ENCODE assay signal across 1 cellular context in the genomic region with DNA sequence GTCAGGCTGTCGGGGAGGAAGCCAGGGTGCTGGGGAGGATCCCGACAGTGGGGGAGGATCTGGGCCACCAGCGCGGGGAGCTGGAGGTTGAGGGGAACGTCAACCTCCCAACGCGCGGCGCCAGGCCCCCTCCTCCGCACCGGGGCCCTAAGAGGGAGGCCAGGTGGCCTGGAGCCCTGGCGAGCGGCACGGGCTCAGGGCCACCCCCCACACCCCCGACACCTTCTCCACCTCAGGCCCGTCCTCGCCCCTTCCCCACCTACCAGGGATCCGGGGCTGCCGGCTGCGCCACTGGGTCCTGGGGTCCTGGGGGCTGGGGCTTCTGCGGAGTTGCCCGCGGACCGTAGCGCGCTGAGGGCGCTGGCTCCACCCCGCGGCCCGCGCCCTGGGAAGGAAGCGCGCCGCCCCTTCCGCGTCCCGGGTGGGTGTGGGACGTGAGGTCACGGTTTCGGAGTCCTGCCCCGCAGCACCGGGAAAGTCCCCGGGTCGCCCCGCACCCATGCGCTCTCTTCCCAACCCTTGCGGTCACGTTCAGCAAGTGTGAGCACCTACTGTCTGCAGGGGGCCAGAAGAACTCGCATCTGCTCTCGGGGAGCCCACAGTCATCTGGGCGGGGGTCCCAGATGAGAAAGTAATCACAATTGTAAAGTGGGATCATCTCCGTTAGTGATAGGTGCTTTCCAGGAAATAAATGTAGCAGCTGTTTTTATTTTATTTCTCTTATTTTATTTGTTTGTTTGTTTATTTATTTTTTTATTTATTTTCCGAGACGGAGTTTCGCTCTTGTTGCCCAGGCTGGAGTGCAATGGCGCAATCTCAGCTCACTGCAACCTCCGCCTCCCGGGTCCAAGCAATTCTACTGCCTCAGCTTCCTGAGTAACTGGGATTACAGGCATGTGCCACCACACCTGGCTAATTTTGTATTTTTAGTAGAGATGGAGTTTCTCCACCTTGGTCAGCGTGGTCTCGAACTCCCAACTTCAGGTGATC.
A peak's percentile ranks its signal among the peaks of the same experiment; 100 is the strongest.
TF ChIP-seq lines count a peak whose summit lies in the region.

A gene (minus strand): TSS at position 362 of the 990 bp plus-strand sequence. CDS start 13,335 bp downstream, outside the sequence.

TF ChIP-seq in K562, 482 proteins besides CTCF, POLR2A, EP300 and RAD21 (continued from another document and continues in another):
- TF ChIP-seq, protein P1, sequence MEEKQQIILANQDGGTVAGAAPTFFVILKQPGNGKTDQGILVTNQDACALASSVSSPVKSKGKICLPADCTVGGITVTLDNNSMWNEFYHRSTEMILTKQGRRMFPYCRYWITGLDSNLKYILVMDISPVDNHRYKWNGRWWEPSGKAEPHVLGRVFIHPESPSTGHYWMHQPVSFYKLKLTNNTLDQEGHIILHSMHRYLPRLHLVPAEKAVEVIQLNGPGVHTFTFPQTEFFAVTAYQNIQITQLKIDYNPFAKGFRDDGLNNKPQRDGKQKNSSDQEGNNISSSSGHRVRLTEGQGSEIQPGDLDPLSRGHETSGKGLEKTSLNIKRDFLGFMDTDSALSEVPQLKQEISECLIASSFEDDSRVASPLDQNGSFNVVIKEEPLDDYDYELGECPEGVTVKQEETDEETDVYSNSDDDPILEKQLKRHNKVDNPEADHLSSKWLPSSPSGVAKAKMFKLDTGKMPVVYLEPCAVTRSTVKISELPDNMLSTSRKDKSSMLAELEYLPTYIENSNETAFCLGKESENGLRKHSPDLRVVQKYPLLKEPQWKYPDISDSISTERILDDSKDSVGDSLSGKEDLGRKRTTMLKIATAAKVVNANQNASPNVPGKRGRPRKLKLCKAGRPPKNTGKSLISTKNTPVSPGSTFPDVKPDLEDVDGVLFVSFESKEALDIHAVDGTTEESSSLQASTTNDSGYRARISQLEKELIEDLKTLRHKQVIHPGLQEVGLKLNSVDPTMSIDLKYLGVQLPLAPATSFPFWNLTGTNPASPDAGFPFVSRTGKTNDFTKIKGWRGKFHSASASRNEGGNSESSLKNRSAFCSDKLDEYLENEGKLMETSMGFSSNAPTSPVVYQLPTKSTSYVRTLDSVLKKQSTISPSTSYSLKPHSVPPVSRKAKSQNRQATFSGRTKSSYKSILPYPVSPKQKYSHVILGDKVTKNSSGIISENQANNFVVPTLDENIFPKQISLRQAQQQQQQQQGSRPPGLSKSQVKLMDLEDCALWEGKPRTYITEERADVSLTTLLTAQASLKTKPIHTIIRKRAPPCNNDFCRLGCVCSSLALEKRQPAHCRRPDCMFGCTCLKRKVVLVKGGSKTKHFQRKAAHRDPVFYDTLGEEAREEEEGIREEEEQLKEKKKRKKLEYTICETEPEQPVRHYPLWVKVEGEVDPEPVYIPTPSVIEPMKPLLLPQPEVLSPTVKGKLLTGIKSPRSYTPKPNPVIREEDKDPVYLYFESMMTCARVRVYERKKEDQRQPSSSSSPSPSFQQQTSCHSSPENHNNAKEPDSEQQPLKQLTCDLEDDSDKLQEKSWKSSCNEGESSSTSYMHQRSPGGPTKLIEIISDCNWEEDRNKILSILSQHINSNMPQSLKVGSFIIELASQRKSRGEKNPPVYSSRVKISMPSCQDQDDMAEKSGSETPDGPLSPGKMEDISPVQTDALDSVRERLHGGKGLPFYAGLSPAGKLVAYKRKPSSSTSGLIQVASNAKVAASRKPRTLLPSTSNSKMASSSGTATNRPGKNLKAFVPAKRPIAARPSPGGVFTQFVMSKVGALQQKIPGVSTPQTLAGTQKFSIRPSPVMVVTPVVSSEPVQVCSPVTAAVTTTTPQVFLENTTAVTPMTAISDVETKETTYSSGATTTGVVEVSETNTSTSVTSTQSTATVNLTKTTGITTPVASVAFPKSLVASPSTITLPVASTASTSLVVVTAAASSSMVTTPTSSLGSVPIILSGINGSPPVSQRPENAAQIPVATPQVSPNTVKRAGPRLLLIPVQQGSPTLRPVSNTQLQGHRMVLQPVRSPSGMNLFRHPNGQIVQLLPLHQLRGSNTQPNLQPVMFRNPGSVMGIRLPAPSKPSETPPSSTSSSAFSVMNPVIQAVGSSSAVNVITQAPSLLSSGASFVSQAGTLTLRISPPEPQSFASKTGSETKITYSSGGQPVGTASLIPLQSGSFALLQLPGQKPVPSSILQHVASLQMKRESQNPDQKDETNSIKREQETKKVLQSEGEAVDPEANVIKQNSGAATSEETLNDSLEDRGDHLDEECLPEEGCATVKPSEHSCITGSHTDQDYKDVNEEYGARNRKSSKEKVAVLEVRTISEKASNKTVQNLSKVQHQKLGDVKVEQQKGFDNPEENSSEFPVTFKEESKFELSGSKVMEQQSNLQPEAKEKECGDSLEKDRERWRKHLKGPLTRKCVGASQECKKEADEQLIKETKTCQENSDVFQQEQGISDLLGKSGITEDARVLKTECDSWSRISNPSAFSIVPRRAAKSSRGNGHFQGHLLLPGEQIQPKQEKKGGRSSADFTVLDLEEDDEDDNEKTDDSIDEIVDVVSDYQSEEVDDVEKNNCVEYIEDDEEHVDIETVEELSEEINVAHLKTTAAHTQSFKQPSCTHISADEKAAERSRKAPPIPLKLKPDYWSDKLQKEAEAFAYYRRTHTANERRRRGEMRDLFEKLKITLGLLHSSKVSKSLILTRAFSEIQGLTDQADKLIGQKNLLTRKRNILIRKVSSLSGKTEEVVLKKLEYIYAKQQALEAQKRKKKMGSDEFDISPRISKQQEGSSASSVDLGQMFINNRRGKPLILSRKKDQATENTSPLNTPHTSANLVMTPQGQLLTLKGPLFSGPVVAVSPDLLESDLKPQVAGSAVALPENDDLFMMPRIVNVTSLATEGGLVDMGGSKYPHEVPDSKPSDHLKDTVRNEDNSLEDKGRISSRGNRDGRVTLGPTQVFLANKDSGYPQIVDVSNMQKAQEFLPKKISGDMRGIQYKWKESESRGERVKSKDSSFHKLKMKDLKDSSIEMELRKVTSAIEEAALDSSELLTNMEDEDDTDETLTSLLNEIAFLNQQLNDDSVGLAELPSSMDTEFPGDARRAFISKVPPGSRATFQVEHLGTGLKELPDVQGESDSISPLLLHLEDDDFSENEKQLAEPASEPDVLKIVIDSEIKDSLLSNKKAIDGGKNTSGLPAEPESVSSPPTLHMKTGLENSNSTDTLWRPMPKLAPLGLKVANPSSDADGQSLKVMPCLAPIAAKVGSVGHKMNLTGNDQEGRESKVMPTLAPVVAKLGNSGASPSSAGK (IDR thresholded peaks at IDR 0.05): no peak
- TF ChIP-seq ATF1 (CRISPR knock-in tag; IDR thresholded peaks at IDR 0.05) (no peak), ATF1 (tag; IDR thresholded peaks at IDR 0.05) (peak; percentile 70; the same call in 1 of the 2 replicates), SAFB (IDR thresholded peaks at IDR 0.05; ENCODE audit: borderline replicate concordance, low read depth, low read length) (peak; percentile 96), ZBED1 (IDR thresholded peaks at IDR 0.05) (no peak), KDM1A (IDR thresholded peaks at IDR 0.05) (no peak), HMG20B (CRISPR knock-in tag; IDR thresholded peaks at IDR 0.05) (no peak), EWSR1 (IDR thresholded peaks at IDR 0.05; ENCODE audit: borderline replicate concordance, low read depth, partially characterized antibody) (no peak)
- TF ChIP-seq, protein P2, sequence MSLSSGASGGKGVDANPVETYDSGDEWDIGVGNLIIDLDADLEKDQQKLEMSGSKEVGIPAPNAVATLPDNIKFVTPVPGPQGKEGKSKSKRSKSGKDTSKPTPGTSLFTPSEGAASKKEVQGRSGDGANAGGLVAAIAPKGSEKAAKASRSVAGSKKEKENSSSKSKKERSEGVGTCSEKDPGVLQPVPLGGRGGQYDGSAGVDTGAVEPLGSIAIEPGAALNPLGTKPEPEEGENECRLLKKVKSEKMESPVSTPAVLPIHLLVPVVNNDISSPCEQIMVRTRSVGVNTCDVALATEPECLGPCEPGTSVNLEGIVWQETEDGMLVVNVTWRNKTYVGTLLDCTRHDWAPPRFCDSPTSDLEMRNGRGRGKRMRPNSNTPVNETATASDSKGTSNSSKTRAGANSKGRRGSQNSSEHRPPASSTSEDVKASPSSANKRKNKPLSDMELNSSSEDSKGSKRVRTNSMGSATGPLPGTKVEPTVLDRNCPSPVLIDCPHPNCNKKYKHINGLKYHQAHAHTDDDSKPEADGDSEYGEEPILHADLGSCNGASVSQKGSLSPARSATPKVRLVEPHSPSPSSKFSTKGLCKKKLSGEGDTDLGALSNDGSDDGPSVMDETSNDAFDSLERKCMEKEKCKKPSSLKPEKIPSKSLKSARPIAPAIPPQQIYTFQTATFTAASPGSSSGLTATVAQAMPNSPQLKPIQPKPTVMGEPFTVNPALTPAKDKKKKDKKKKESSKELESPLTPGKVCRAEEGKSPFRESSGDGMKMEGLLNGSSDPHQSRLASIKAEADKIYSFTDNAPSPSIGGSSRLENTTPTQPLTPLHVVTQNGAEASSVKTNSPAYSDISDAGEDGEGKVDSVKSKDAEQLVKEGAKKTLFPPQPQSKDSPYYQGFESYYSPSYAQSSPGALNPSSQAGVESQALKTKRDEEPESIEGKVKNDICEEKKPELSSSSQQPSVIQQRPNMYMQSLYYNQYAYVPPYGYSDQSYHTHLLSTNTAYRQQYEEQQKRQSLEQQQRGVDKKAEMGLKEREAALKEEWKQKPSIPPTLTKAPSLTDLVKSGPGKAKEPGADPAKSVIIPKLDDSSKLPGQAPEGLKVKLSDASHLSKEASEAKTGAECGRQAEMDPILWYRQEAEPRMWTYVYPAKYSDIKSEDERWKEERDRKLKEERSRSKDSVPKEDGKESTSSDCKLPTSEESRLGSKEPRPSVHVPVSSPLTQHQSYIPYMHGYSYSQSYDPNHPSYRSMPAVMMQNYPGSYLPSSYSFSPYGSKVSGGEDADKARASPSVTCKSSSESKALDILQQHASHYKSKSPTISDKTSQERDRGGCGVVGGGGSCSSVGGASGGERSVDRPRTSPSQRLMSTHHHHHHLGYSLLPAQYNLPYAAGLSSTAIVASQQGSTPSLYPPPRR (CRISPR knock-in tag; IDR thresholded peaks at IDR 0.05; ENCODE audit: borderline replicate concordance): no peak
- TF ChIP-seq, protein P3, sequence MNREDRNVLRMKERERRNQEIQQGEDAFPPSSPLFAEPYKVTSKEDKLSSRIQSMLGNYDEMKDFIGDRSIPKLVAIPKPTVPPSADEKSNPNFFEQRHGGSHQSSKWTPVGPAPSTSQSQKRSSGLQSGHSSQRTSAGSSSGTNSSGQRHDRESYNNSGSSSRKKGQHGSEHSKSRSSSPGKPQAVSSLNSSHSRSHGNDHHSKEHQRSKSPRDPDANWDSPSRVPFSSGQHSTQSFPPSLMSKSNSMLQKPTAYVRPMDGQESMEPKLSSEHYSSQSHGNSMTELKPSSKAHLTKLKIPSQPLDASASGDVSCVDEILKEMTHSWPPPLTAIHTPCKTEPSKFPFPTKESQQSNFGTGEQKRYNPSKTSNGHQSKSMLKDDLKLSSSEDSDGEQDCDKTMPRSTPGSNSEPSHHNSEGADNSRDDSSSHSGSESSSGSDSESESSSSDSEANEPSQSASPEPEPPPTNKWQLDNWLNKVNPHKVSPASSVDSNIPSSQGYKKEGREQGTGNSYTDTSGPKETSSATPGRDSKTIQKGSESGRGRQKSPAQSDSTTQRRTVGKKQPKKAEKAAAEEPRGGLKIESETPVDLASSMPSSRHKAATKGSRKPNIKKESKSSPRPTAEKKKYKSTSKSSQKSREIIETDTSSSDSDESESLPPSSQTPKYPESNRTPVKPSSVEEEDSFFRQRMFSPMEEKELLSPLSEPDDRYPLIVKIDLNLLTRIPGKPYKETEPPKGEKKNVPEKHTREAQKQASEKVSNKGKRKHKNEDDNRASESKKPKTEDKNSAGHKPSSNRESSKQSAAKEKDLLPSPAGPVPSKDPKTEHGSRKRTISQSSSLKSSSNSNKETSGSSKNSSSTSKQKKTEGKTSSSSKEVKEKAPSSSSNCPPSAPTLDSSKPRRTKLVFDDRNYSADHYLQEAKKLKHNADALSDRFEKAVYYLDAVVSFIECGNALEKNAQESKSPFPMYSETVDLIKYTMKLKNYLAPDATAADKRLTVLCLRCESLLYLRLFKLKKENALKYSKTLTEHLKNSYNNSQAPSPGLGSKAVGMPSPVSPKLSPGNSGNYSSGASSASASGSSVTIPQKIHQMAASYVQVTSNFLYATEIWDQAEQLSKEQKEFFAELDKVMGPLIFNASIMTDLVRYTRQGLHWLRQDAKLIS (CRISPR knock-in tag; IDR thresholded peaks at IDR 0.05): no peak
- TF ChIP-seq, protein P4, sequence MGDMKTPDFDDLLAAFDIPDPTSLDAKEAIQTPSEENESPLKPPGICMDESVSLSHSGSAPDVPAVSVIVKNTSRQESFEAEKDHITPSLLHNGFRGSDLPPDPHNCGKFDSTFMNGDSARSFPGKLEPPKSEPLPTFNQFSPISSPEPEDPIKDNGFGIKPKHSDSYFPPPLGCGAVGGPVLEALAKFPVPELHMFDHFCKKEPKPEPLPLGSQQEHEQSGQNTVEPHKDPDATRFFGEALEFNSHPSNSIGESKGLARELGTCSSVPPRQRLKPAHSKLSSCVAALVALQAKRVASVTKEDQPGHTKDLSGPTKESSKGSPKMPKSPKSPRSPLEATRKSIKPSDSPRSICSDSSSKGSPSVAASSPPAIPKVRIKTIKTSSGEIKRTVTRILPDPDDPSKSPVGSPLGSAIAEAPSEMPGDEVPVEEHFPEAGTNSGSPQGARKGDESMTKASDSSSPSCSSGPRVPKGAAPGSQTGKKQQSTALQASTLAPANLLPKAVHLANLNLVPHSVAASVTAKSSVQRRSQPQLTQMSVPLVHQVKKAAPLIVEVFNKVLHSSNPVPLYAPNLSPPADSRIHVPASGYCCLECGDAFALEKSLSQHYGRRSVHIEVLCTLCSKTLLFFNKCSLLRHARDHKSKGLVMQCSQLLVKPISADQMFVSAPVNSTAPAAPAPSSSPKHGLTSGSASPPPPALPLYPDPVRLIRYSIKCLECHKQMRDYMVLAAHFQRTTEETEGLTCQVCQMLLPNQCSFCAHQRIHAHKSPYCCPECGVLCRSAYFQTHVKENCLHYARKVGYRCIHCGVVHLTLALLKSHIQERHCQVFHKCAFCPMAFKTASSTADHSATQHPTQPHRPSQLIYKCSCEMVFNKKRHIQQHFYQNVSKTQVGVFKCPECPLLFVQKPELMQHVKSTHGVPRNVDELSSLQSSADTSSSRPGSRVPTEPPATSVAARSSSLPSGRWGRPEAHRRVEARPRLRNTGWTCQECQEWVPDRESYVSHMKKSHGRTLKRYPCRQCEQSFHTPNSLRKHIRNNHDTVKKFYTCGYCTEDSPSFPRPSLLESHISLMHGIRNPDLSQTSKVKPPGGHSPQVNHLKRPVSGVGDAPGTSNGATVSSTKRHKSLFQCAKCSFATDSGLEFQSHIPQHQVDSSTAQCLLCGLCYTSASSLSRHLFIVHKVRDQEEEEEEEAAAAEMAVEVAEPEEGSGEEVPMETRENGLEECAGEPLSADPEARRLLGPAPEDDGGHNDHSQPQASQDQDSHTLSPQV (IDR thresholded peaks at IDR 0.05): no peak
- TF ChIP-seq, protein P5, sequence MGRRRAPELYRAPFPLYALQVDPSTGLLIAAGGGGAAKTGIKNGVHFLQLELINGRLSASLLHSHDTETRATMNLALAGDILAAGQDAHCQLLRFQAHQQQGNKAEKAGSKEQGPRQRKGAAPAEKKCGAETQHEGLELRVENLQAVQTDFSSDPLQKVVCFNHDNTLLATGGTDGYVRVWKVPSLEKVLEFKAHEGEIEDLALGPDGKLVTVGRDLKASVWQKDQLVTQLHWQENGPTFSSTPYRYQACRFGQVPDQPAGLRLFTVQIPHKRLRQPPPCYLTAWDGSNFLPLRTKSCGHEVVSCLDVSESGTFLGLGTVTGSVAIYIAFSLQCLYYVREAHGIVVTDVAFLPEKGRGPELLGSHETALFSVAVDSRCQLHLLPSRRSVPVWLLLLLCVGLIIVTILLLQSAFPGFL (CRISPR knock-in tag; IDR thresholded peaks at IDR 0.05): no peak
- TF ChIP-seq, protein P6, sequence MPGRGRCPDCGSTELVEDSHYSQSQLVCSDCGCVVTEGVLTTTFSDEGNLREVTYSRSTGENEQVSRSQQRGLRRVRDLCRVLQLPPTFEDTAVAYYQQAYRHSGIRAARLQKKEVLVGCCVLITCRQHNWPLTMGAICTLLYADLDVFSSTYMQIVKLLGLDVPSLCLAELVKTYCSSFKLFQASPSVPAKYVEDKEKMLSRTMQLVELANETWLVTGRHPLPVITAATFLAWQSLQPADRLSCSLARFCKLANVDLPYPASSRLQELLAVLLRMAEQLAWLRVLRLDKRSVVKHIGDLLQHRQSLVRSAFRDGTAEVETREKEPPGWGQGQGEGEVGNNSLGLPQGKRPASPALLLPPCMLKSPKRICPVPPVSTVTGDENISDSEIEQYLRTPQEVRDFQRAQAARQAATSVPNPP (IDR thresholded peaks at IDR 0.05; ENCODE audit: borderline replicate concordance, insufficient read depth, insufficient read length): no peak
